In genomic region chr1:182564605-182565004, GRCh38 we compare ENCODE assay signal across 2 cellular contexts.
TF ChIP-seq lines count a peak whose summit lies in the region.

No MANE protein-coding gene starts in this region.

TF ChIP-seq in HepG2, 621 proteins besides CTCF, POLR2A, EP300 and RAD21:
- TF ChIP-seq CREB1 (IDR thresholded peaks at IDR 0.05) (0 out of 2 replicates have a peak, but pooled peaks have one; percentile 9), CREB1 (CRISPR knock-in tag; IDR thresholded peaks at IDR 0.05) (no peak), NFE2L2 (IDR thresholded peaks at IDR 0.05; ENCODE audit: low read length) (peak; percentile 37; the same call in 1 of the 2 replicates), ATF7 (IDR thresholded peaks at IDR 0.05) (peak; percentile 70), ATF7 (CRISPR knock-in tag; IDR thresholded peaks at IDR 0.05) (no peak), HIC2 (CRISPR knock-in tag; IDR thresholded peaks at IDR 0.05; ENCODE audit: low read depth) (no peak), ZNF570 (CRISPR knock-in tag; IDR thresholded peaks at IDR 0.05; ENCODE audit: borderline replicate concordance) (no peak)

TF ChIP-seq in K562, 482 proteins besides CTCF, POLR2A, EP300 and RAD21:
- TF ChIP-seq ATF3 (IDR thresholded peaks at IDR 0.05) (peak; percentile 23; the same call in 1 of the 2 replicates), ATF3 (CRISPR knock-in tag; conservative IDR thresholded peaks at IDR 0.05) (no peak), GTF3C2 (IDR thresholded peaks at IDR 0.05; ENCODE audit: borderline replicate concordance, extremely low read depth, insufficient read length) (no peak)
